ENCODE assay signal across 18 cellular contexts in genomic region chr1:45272943-45273342, GRCh38. TPM values are rescaled to one million over a fixed set of nuclear protein-coding genes. Genes with fewer than 3 reads are reported as not detected.
A peak's percentile ranks its signal among the peaks of the same experiment; 100 is the strongest.
DNase-seq lines count a peak whose midpoint lies in the region; ATAC-seq and TF ChIP-seq lines count a peak whose summit lies in the region.
"Had no signal": no experiment of that assay in that cellular context is flagged by ENCODE, and none has a peak within 500 bp of the region (broad histone marks: within the 10 kb centered on the region; RNA-seq: fewer than 3 reads in every experiment).

No MANE protein-coding gene starts in this region.

- DNase-seq in GM04504 (ENCODE audit: low read depth) (peak; percentile 3), astrocyte of the cerebellum (ENCODE audit: low read depth) (peak; percentile 75), fibroblast of the aortic adventitia (ENCODE audit: low read depth) (peak; percentile 72), NCI-H1436 treated with DMSO at 0.1 percent for 48 hours (lab: John Stamatoyannopoulos, UW) (no peak), NCI-H526 (lab: John Stamatoyannopoulos, UW) (no peak), T-helper 1 cell (no peak)
- DNase-seq: activated CD4-positive, CD25-positive, alpha-beta regulatory T cell; activated CD8-positive, alpha-beta memory T cell treated with anti-CD3 and anti-CD28 coated beads, Interleukin-2, amount 50 U/mL, for 4 hours; NCI-H526 treated with DMSO at 0.1 percent for 48 hours; nucleus accumbens; Peyer's patch; small intestine; stimulated activated naive CD8-positive, alpha-beta T cell treated with anti-CD3 and anti-CD28 coated beads, Interleukin-15, amount 100 ng/mL, for 72 hours had no signal

- no peaks in the 10 kb centered on the region for H3K79me2 ChIP-seq in ACC112 (ENCODE audit: control insufficient read depth, insufficient read depth, low read length, unreplicated experiment)

- in situ Hi-C loops in astrocyte of the cerebellum (cut with HindIII; ENCODE audit: low sequenced_read_pairs): no loop called here

- peak overlapping the region; percentile 68 for H2AFZ ChIP-seq in ACC112 (ENCODE audit: low read length, unreplicated experiment)

- ATAC-seq in HG03460 (IDR thresholded peaks at IDR 0.05; ENCODE audit: unreplicated experiment): no peak
- ATAC-seq: A549; activated naive CD4-positive, alpha-beta T cell treated with anti-CD3 and anti-CD28 coated beads, Interleukin-2, amount 50 U/mL, for 72 hours; stimulated activated naive CD8-positive, alpha-beta T cell treated with anti-CD3 and anti-CD28 coated beads, Interleukin-15, amount 100 ng/mL, for 72 hours had no signal

- H3K4me3 ChIP-seq in ACC112 (ENCODE audit: low read depth, low read length) (no peak overlapping the region), astrocyte of the cerebellum (ENCODE audit: low read depth, low read length) (no peak overlapping the region), fibroblast of the aortic adventitia (ENCODE audit: low read depth, low read length) (no peak overlapping the region)
- H3K4me3 ChIP-seq: A549, HAP-1, Peyer's patch had no signal

- no peaks in the 10 kb centered on the region for H3K36me3 ChIP-seq in ACC112 (ENCODE audit: insufficient read depth, low read length)
- H3K36me3 ChIP-seq: HAP-1, Peyer's patch had no signal

- peaks cover 18% of the 10 kb centered on the region for H3K4me1 ChIP-seq in ACC112 (ENCODE audit: control insufficient read depth, insufficient read depth, low read length, unreplicated experiment)
- H3K4me1 ChIP-seq: A549, HAP-1, Peyer's patch had no signal

- peak overlapping the region; percentile 100 for H3K27ac ChIP-seq in ACC112 (ENCODE audit: low read depth, low read length)
- H3K27ac ChIP-seq: A549, Peyer's patch had no signal

- H3K27me3 ChIP-seq in ACC112 (ENCODE audit: insufficient read depth, low read length): no peaks in the 10 kb centered on the region
- H3K27me3 ChIP-seq: Peyer's patch had no signal

- TF ChIP-seq CTCF in astrocyte of the cerebellum (IDR thresholded peaks at IDR 0.05; ENCODE audit: low read depth, low read length, missing control alignments) (no peak), fibroblast of the aortic adventitia (IDR thresholded peaks at IDR 0.05; ENCODE audit: insufficient read depth, low read length) (no peak)

RNA-seq across cellular contexts. Expression of gene HPDL, which starts 53.8 kb away (rescaled TPM):
- 1.1 and 1.4 TPM in 2 replicates for total RNA-seq in fibroblast of the aortic adventitia (ENCODE audit: low replicate concordance)

Comparison
In these comparisons a context has a peak if more than half of its experiments do, and no peak if none do; other contexts are left out.
1. DNase-seq: peak in GM04504 (single experiment), astrocyte of the cerebellum (single experiment) and fibroblast of the aortic adventitia (single experiment); none in NCI-H1436 treated with DMSO at 0.1 percent for 48 hours (single experiment), NCI-H526 (0 of 2) and T-helper 1 cell (0 of 5).